Comparison of ENCODE assay signal across 15 cellular contexts in genomic region chr5:19777363-19777762, GRCh38.
DNase-seq lines count a peak whose midpoint lies in the region; ATAC-seq and TF ChIP-seq lines count a peak whose summit lies in the region.
"Had no signal": no experiment of that assay in that cellular context is flagged by ENCODE, and none has a peak within 500 bp of the region (broad histone marks: within the 10 kb centered on the region; RNA-seq: fewer than 3 reads in every experiment).

No MANE protein-coding gene starts in this region.

- peak; percentile 58 for ATAC-seq in WTC11
- ATAC-seq in HG03457 (IDR thresholded peaks at IDR 0.05; ENCODE audit: unreplicated experiment): no peak
- ATAC-seq in HG03432 (IDR thresholded peaks at IDR 0.05; ENCODE audit: unreplicated experiment): no peak
- ATAC-seq: K562 had no signal

- no peaks in the 10 kb centered on the region for H3K9me3 ChIP-seq in mammary epithelial cell (replicated peaks; ENCODE audit: insufficient read depth, low read length)
- H3K9me3 ChIP-seq in iPS-20b (ENCODE audit: insufficient read depth, low read depth, low read length): no peaks in the 10 kb centered on the region

- H3K27ac Mint-ChIP-seq in MCF 10A (ENCODE audit: low read depth, unreplicated experiment) (no peak overlapping the region), WTC11 (peak overlapping the region; percentile 83; the same call in 1 of the 2 replicates)
- H3K27ac Mint-ChIP-seq: B cell; CD4-positive, alpha-beta memory T cell had no signal

- H3K27ac ChIP-seq in mammary epithelial cell (ENCODE audit: insufficient read depth, low read depth, low read length): no peak overlapping the region
- H3K27ac ChIP-seq in iPS-20b (ENCODE audit: low read length): no peak overlapping the region
- H3K27ac ChIP-seq: C4-2B had no signal

- no peak overlapping the region for H3K4me3 ChIP-seq in mammary epithelial cell (replicated peaks in 1 of 3; ENCODE audit: insufficient read depth in 1 of 3, low read depth in 2 of 3, low read length in 3 of 3)
- no peak overlapping the region for H3K4me3 ChIP-seq in iPS-20b (ENCODE audit: low read length)
- H3K4me3 ChIP-seq: K562 had no signal

- H2AFZ ChIP-seq in mammary epithelial cell (ENCODE audit: low read depth, low read length): peak overlapping the region; percentile 87

- H3K27me3 Mint-ChIP-seq in MCF 10A (ENCODE audit: insufficient read depth, unreplicated experiment) (no peaks in the 10 kb centered on the region), WTC11 (ENCODE audit: low read depth) (no peaks in the 10 kb centered on the region)
- H3K27me3 Mint-ChIP-seq: B cell; CD4-positive, alpha-beta memory T cell had no signal

- BruUV-seq in mammary epithelial cell (replicated peaks; lab: Mats Ljungman, UMichigan): no TSS peak
- no TSS peak for BruUV-seq in MCF 10A (replicated peaks; lab: Mats Ljungman, UMichigan)

- DNase-seq in mammary epithelial cell: no peak
- no peak for DNase-seq in MCF 10A (ENCODE audit: unreplicated experiment)
- no peak for DNase-seq in WTC11 (ENCODE audit: low spot score)
- no peak for DNase-seq in kidney tubule cell (ENCODE audit: low spot score)
- no peak for DNase-seq in HPDE6-E6E7 (ENCODE audit: extremely low spot score)
- DNase-seq: CD4-positive, alpha-beta memory T cell; DND-41; GF-D8; H7 had no signal

- TF ChIP-seq CTCF in mammary epithelial cell (conservative IDR thresholded peaks at IDR 0.05 in 1 of 2, IDR thresholded peaks at IDR 0.05 in 1 of 2; ENCODE audit: extremely low read depth in 1 of 2, insufficient read depth in 1 of 2, low read depth in 1 of 2, low read length in 2 of 2) (no peak), MCF 10A (IDR thresholded peaks at IDR 0.05; ENCODE audit: unreplicated experiment) (no peak), WTC11 (IDR thresholded peaks at IDR 0.05) (no peak)

- H4K20me1 ChIP-seq in mammary epithelial cell (ENCODE audit: insufficient read depth, low read length): no peaks in the 10 kb centered on the region

- H3K4me1 ChIP-seq in mammary epithelial cell (ENCODE audit: insufficient read depth, low read length) (peaks cover 4% of the 10 kb centered on the region), iPS-20b (ENCODE audit: insufficient read depth, low read length) (peaks cover 5% of the 10 kb centered on the region; the same call in 1 of the 2 replicates)

- H3K27me3 ChIP-seq in mammary epithelial cell (ENCODE audit: insufficient read depth, low read length) (no peaks in the 10 kb centered on the region), iPS-20b (ENCODE audit: insufficient read depth, low read length) (no peaks in the 10 kb centered on the region)

- no peaks in the 10 kb centered on the region for H3K79me2 ChIP-seq in mammary epithelial cell (ENCODE audit: insufficient read depth, low read length)

- H3K36me3 Mint-ChIP-seq in MCF 10A (ENCODE audit: insufficient read depth, unreplicated experiment): no peaks in the 10 kb centered on the region
- H3K36me3 Mint-ChIP-seq in WTC11: no peaks in the 10 kb centered on the region
- H3K36me3 Mint-ChIP-seq: CD4-positive, alpha-beta memory T cell had no signal

- H3K36me3 ChIP-seq in mammary epithelial cell (ENCODE audit: insufficient read depth, low read length): no peaks in the 10 kb centered on the region
- H3K36me3 ChIP-seq in iPS-20b (ENCODE audit: insufficient read depth, low read depth, low read length): no peaks in the 10 kb centered on the region

- intact Hi-C loops in mammary epithelial cell (cut with micrococcal nuclease): no loop called here
- intact Hi-C loops in MCF 10A (cut with micrococcal nuclease): no loop called here

- H3K4me1 Mint-ChIP-seq in MCF 10A (ENCODE audit: insufficient read depth, unreplicated experiment) (no peaks in the 10 kb centered on the region), WTC11 (peaks cover 35% of the 10 kb centered on the region)
- H3K4me1 Mint-ChIP-seq: B cell; CD4-positive, alpha-beta memory T cell had no signal

- H3K4me3 Mint-ChIP-seq in MCF 10A (ENCODE audit: unreplicated experiment) (no peak overlapping the region), WTC11 (no peak overlapping the region)
- H3K4me3 Mint-ChIP-seq: B cell; CD4-positive, alpha-beta memory T cell had no signal

- POLR2A ChIA-PET in MCF 10A (lab: Yijun Ruan, JAX) (interaction anchor here (1.1 kb wide), 1 partner anchor 11 kb away, joined by 3 read pairs; no protein-coding TSS in a partner anchor), WTC11 (lab: Charles Lee) (no interaction called here)

- CTCF ChIA-PET in mammary epithelial cell (lab: Charles Lee; ENCODE audit: low non-redundant PET) (no interaction called here), MCF 10A (lab: Yijun Ruan, JAX) (interaction anchor here (0.7 kb wide), 1 partner anchor 620 kb away, joined by 3 read pairs; no protein-coding TSS in a partner anchor), WTC11 (lab: Charles Lee) (no interaction called here)

- 25% methylated on average over 5 of the region's 5 CpGs for WGBS in mammary epithelial cell (ENCODE audit: low coverage, missing lambda C conversion rate)

- in situ Hi-C loops in mammary epithelial cell (cut with MboI; ENCODE audit: low sequenced_read_pairs in 2 of 2): no loop called here

- dilution Hi-C loops in mammary epithelial cell (cut with HindIII; ENCODE audit: low sequenced_read_pairs): no loop called here

- H3K9ac ChIP-seq in mammary epithelial cell (ENCODE audit: insufficient read depth, low read length) (no peak overlapping the region), iPS-20b (ENCODE audit: low read depth, low read length) (peak overlapping the region; percentile 38; the same call in 1 of the 2 replicates)

- H3K9me3 Mint-ChIP-seq in MCF 10A (ENCODE audit: unreplicated experiment) (no peaks in the 10 kb centered on the region), WTC11 (no peaks in the 10 kb centered on the region)

- peak overlapping the region; percentile 51 for H3K4me2 ChIP-seq in mammary epithelial cell (ENCODE audit: insufficient read depth, low read depth, low read length)

TF ChIP-seq in WTC11, 78 proteins besides CTCF, POLR2A, EP300 and RAD21:
- TF ChIP-seq NFYB (CRISPR knock-in tag; conservative IDR thresholded peaks at IDR 0.05; ENCODE audit: low read depth) (no peak), NFATC4 (CRISPR knock-in tag; IDR thresholded peaks at IDR 0.05) (no peak), CDX4 (CRISPR knock-in tag; IDR thresholded peaks at IDR 0.05; ENCODE audit: borderline replicate concordance) (no peak), MYBL2 (CRISPR knock-in tag; IDR thresholded peaks at IDR 0.05) (no peak), ZNF317 (CRISPR knock-in tag; IDR thresholded peaks at IDR 0.05; ENCODE audit: borderline replicate concordance, low read depth) (no peak), ZNF396 (CRISPR knock-in tag; IDR thresholded peaks at IDR 0.05; ENCODE audit: borderline replicate concordance) (no peak), NR1H2 (CRISPR knock-in tag; IDR thresholded peaks at IDR 0.05) (no peak), PRRX2 (CRISPR knock-in tag; IDR thresholded peaks at IDR 0.05) (no peak), ZBTB43 (CRISPR knock-in tag; IDR thresholded peaks at IDR 0.05) (no peak), ETV6 (CRISPR knock-in tag; IDR thresholded peaks at IDR 0.05) (no peak), PRDM15 (CRISPR knock-in tag; IDR thresholded peaks at IDR 0.05) (no peak), JUN (CRISPR knock-in tag; IDR thresholded peaks at IDR 0.05) (no peak), ZNF423 (CRISPR knock-in tag; IDR thresholded peaks at IDR 0.05) (no peak)
TF ChIP-seq in WTC11: peak in this region for 0.
